In genomic region chr7:90788057-90788456, GRCh38 we compare ENCODE assay signal across 20 cellular contexts.
DNase-seq lines count a peak whose midpoint lies in the region; ATAC-seq and TF ChIP-seq lines count a peak whose summit lies in the region.
"Had no signal": no experiment of that assay in that cellular context is flagged by ENCODE, and none has a peak within 500 bp of the region (broad histone marks: within the 10 kb centered on the region; RNA-seq: fewer than 3 reads in every experiment).

No MANE protein-coding gene starts in this region.

- H2AFZ ChIP-seq in neural progenitor cell (replicated peaks): no peak overlapping the region

- H3K9me3 Mint-ChIP-seq in WTC11 (peaks cover 26% of the 10 kb centered on the region), neural progenitor cell (peaks cover 14% of the 10 kb centered on the region)
- H3K9me3 Mint-ChIP-seq in activated T-cell treated with anti-CD3 and anti-CD28 coated beads, Interleukin-2, amount 50 U/mL, for 4 hours: peaks cover 18% of the 10 kb centered on the region

- H3K9ac ChIP-seq in neural progenitor cell: no peak overlapping the region
- H3K9ac ChIP-seq: SK-N-SH had no signal

- BruUV-seq in A673 (replicated peaks; lab: Mats Ljungman, UMichigan): no TSS peak

- intact Hi-C loops in A673 (cut with micrococcal nuclease; ENCODE audit: unreplicated experiment): no loop called here

- H3K79me2 ChIP-seq in neural progenitor cell (ENCODE audit: low read depth): peaks cover under 1% of the 10 kb centered on the region

- H3F3A ChIP-seq in neural progenitor cell (ENCODE audit: low read depth): no peaks in the 10 kb centered on the region

- H3K27me3 Mint-ChIP-seq in WTC11 (ENCODE audit: low read depth): no peaks in the 10 kb centered on the region
- H3K27me3 Mint-ChIP-seq in neural progenitor cell (ENCODE audit: insufficient read depth, low read depth): no peaks in the 10 kb centered on the region
- no peaks in the 10 kb centered on the region for H3K27me3 Mint-ChIP-seq in activated T-cell treated with anti-CD3 and anti-CD28 coated beads, Interleukin-2, amount 50 U/mL, for 4 hours (ENCODE audit: low read depth)

- H3K27ac ChIP-seq in A673 (ENCODE audit: low read depth, low read length, poor library complexity, severe bottlenecking) (peak overlapping the region; percentile 47), neural progenitor cell (peak overlapping the region; percentile 26), suprapubic skin (no peak overlapping the region)
- H3K27ac ChIP-seq: Peyer's patch, prostate gland, spleen, thyroid gland had no signal

- H3K27ac Mint-ChIP-seq in WTC11 (peak overlapping the region; percentile 5; the same call in 1 of the 2 replicates), neural progenitor cell (peak overlapping the region; percentile 38)
- H3K27ac Mint-ChIP-seq: naive thymus-derived CD8-positive, alpha-beta T cell had no signal

- WGBS in suprapubic skin: 67% methylated on average over 4 of the region's 4 CpGs

- H3K4me3 ChIP-seq in A673 (ENCODE audit: low read depth, low read length, poor library complexity, severe bottlenecking): no peak overlapping the region
- no peak overlapping the region for H3K4me3 ChIP-seq in fibroblast of the aortic adventitia (ENCODE audit: low read depth, low read length)
- H3K4me3 ChIP-seq in neural progenitor cell: no peak overlapping the region
- H3K4me3 ChIP-seq in suprapubic skin: no peak overlapping the region
- no peak overlapping the region for H3K4me3 ChIP-seq in foreskin fibroblast (ENCODE audit: low read depth in 1 of 2, low read length in 2 of 2)
- H3K4me3 ChIP-seq: lung, Peyer's patch, prostate gland, spleen, thyroid gland had no signal

- H3K4me1 ChIP-seq in A673 (ENCODE audit: insufficient read depth, low read length, poor library complexity, severe bottlenecking) (peaks cover 29% of the 10 kb centered on the region), neural progenitor cell (no peaks in the 10 kb centered on the region), suprapubic skin (no peaks in the 10 kb centered on the region)
- H3K4me1 ChIP-seq: Peyer's patch, prostate gland, spleen, thyroid gland had no signal

- CTCF ChIA-PET in A673 (lab: Charles Lee): no interaction called here
- CTCF ChIA-PET in WTC11 (lab: Charles Lee): no interaction called here

- POLR2A ChIA-PET in A673 (lab: Charles Lee; ENCODE audit: low non-redundant PET) (no interaction called here), WTC11 (lab: Charles Lee) (no interaction called here)

- H3K4me1 Mint-ChIP-seq in WTC11: peaks cover 5% of the 10 kb centered on the region
- H3K4me1 Mint-ChIP-seq in neural progenitor cell: peaks cover 5% of the 10 kb centered on the region
- no peaks in the 10 kb centered on the region for H3K4me1 Mint-ChIP-seq in activated T-cell treated with anti-CD3 and anti-CD28 coated beads, Interleukin-2, amount 50 U/mL, for 4 hours (ENCODE audit: low read depth)
- H3K4me1 Mint-ChIP-seq: naive thymus-derived CD8-positive, alpha-beta T cell had no signal

- H3K36me3 ChIP-seq in A673 (ENCODE audit: insufficient read depth, low read length, poor library complexity, severe bottlenecking): peaks cover 27% of the 10 kb centered on the region
- peaks cover 2% of the 10 kb centered on the region for H3K36me3 ChIP-seq in neural progenitor cell
- no peaks in the 10 kb centered on the region for H3K36me3 ChIP-seq in suprapubic skin
- H3K36me3 ChIP-seq: Peyer's patch, prostate gland, thyroid gland had no signal

- DNase-seq in A673 (ENCODE audit: low spot score) (peak; percentile 43), WTC11 (ENCODE audit: low spot score) (no peak), fibroblast of the aortic adventitia (ENCODE audit: low read depth) (peak; percentile 50), neural progenitor cell (ENCODE audit: low spot score) (peak; percentile 3), suprapubic skin (ENCODE audit: low spot score in 2 of 2) (no peak), foreskin fibroblast (no peak)
- DNase-seq in activated T-cell treated with anti-CD3 and anti-CD28 coated beads, Interleukin-2, amount 50 U/mL, for 4 hours: no peak
- DNase-seq: activated CD8-positive, alpha-beta memory T cell treated with anti-CD3 and anti-CD28 coated beads, Interleukin-2, amount 50 U/mL, for 4 hours; activated effector memory CD4-positive, alpha-beta T cell treated with anti-CD3 and anti-CD28 coated beads, Interleukin-2, amount 50 U/mL, for 16 hours; amniotic stem cell; naive thymus-derived CD8-positive, alpha-beta T cell; NCI-H1694 treated with DMSO at 0.1 percent for 48 hours; NCI-H226; Peyer's patch; SK-N-SH; spleen; thyroid gland had no signal

- H3K36me3 Mint-ChIP-seq in WTC11: peaks cover 25% of the 10 kb centered on the region
- H3K36me3 Mint-ChIP-seq in neural progenitor cell: peaks cover 25% of the 10 kb centered on the region
- H3K36me3 Mint-ChIP-seq in activated T-cell treated with anti-CD3 and anti-CD28 coated beads, Interleukin-2, amount 50 U/mL, for 4 hours (ENCODE audit: insufficient read depth): no peaks in the 10 kb centered on the region
- H3K36me3 Mint-ChIP-seq: naive thymus-derived CD8-positive, alpha-beta T cell had no signal

- ATAC-seq in WTC11 (peak; percentile 30; the same call in 1 of the 2 replicates), HG03571 (IDR thresholded peaks at IDR 0.05; ENCODE audit: unreplicated experiment) (no peak)
- no peak for ATAC-seq in activated T-cell treated with anti-CD3 and anti-CD28 coated beads, Interleukin-2, amount 50 U/mL, for 4 hours
- ATAC-seq: naive thymus-derived CD8-positive, alpha-beta T cell had no signal

- TF ChIP-seq CTCF in A673 (conservative IDR thresholded peaks at IDR 0.05; ENCODE audit: low read depth, low read length) (no peak), WTC11 (IDR thresholded peaks at IDR 0.05) (no peak), fibroblast of the aortic adventitia (IDR thresholded peaks at IDR 0.05; ENCODE audit: insufficient read depth, low read length) (no peak), neural progenitor cell (IDR thresholded peaks at IDR 0.05) (no peak), suprapubic skin (IDR thresholded peaks at IDR 0.05) (no peak), foreskin fibroblast (IDR thresholded peaks at IDR 0.05; ENCODE audit: low read depth, low read length) (no peak)

- no peaks in the 10 kb centered on the region for H4K20me1 ChIP-seq in neural progenitor cell (ENCODE audit: low read depth)

- no peaks in the 10 kb centered on the region for H3K27me3 ChIP-seq in A673 (replicated peaks; ENCODE audit: insufficient read depth, low read depth, low read length, poor library complexity)
- H3K27me3 ChIP-seq in neural progenitor cell: no peaks in the 10 kb centered on the region
- H3K27me3 ChIP-seq in suprapubic skin: no peaks in the 10 kb centered on the region
- H3K27me3 ChIP-seq: Peyer's patch, spleen, thyroid gland had no signal

- H3K4me3 Mint-ChIP-seq in WTC11 (no peak overlapping the region), neural progenitor cell (no peak overlapping the region)
- no peak overlapping the region for H3K4me3 Mint-ChIP-seq in activated T-cell treated with anti-CD3 and anti-CD28 coated beads, Interleukin-2, amount 50 U/mL, for 4 hours
- H3K4me3 Mint-ChIP-seq: naive thymus-derived CD8-positive, alpha-beta T cell had no signal

- H3K9me3 ChIP-seq in A673 (ENCODE audit: low read depth, low read length, poor library complexity, severe bottlenecking): peaks cover 19% of the 10 kb centered on the region
- H3K9me3 ChIP-seq in neural progenitor cell (ENCODE audit: low read depth): no peaks in the 10 kb centered on the region
- H3K9me3 ChIP-seq in suprapubic skin: no peaks in the 10 kb centered on the region
- H3K9me3 ChIP-seq: Peyer's patch, prostate gland, thyroid gland had no signal

- no peak overlapping the region for H3K4me2 ChIP-seq in neural progenitor cell
- H3K4me2 ChIP-seq: SK-N-SH had no signal

- TF ChIP-seq EP300 in suprapubic skin (IDR thresholded peaks at IDR 0.05): no peak

- TF ChIP-seq POLR2A in suprapubic skin (IDR thresholded peaks at IDR 0.05): no peak

TF ChIP-seq in WTC11, 78 proteins besides CTCF, POLR2A, EP300 and RAD21 (continues in another document):
- TF ChIP-seq NR2C2 (CRISPR knock-in tag; IDR thresholded peaks at IDR 0.05) (no peak), GABPB1 (CRISPR knock-in tag; IDR thresholded peaks at IDR 0.05) (no peak), ZBTB21 (CRISPR knock-in tag; IDR thresholded peaks at IDR 0.05; ENCODE audit: borderline replicate concordance) (no peak), ARID4B (CRISPR knock-in tag; IDR thresholded peaks at IDR 0.05; ENCODE audit: borderline replicate concordance) (no peak), JAZF1 (CRISPR knock-in tag; IDR thresholded peaks at IDR 0.05) (no peak)

Comparison
In these comparisons a context has a peak if more than half of its experiments do, and no peak if none do; other contexts are left out.
1. DNase-seq: peak in A673 (single experiment), fibroblast of the aortic adventitia (single experiment) and neural progenitor cell (single experiment); none in WTC11 (single experiment), activated T-cell treated with anti-CD3 and anti-CD28 coated beads, Interleukin-2, amount 50 U/mL, for 4 hours (single experiment), suprapubic skin (0 of 2) and foreskin fibroblast (0 of 2).